ENCODE assay signal across 9 cellular contexts in the genomic region with DNA sequence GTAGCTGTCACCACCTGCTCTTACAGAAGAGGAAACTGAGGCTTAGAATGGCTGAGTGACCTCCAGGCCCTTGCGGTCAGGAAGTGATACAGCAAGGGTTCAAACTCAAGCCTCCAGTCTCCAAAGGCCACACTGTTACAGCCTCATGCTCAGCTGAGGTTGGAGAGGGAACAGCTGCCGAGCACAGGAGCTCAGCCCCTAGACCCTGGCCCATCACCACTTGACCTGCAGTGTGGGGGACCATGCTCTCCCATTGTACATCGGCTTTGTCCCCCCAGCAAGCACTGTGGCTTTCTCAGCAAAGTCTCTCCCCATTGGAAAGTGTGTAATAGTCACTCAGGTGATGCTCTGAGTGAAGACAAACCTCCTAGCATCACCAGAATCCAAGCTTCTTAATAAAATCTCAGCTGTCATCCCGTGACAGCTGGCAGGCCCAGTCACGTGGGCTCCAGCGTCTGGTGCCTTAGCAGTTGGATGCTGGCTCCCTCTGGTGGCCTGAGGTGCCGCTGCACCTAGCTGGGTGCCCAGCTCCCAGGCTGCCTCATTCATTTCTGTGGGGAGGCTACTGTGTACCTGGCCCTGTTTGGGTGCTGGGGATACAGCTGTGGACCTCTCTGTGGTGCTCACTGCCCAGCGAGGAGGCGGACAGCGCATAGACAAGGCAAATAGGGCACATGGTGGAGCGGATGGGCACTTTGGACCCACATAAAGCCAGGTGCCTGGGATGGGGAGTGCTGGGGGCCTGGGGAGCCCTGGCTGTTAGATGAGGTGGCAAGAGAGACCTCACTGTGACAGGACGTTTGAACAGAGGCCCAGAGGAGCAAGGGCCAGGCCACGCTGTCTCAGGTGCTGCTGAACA. TPM values are rescaled to one million over a fixed set of nuclear protein-coding genes. Genes with fewer than 3 reads are reported as not detected.
DNase-seq lines count a peak whose midpoint lies in the region; ATAC-seq and TF ChIP-seq lines count a peak whose summit lies in the region.
"Had no signal": no experiment of that assay in that cellular context is flagged by ENCODE, and none has a peak within 500 bp of the region (broad histone marks: within the 10 kb centered on the region; RNA-seq: fewer than 3 reads in every experiment).

No MANE protein-coding gene starts in this region.

- H3K9ac ChIP-seq in PC-3 (ENCODE audit: low read length) = no peak overlapping the region

- H3K79me2 ChIP-seq in PC-3 (ENCODE audit: low read length) = no peaks in the 10 kb centered on the region

- no peaks in the 10 kb centered on the region for H3F3A ChIP-seq in PC-3 (ENCODE audit: low read length, unreplicated experiment)

- H3K9me3 ChIP-seq in CD8-positive, alpha-beta memory T cell (ENCODE audit: low read length) = no peaks in the 10 kb centered on the region
- H3K9me3 ChIP-seq in PC-3 (ENCODE audit: low read length) (no peaks in the 10 kb centered on the region), esophagus squamous epithelium (no peaks in the 10 kb centered on the region)

- H3K36me3 Mint-ChIP-seq in CD8-positive, alpha-beta memory T cell = no peaks in the 10 kb centered on the region
- no peaks in the 10 kb centered on the region for H3K36me3 Mint-ChIP-seq in natural killer cell treated with Interleukin-12 subunit alpha and Interleukin-12 subunit beta and Interleukin-15 and Interleukin-18, amount 100 ng/mL, for 72 hours
- H3K36me3 Mint-ChIP-seq: activated naive CD4-positive, alpha-beta T cell treated with anti-CD3 and anti-CD28 coated beads, Interleukin-2, amount 50 U/mL, for 24 hours had no signal

- H3K36me3 ChIP-seq in CD8-positive, alpha-beta memory T cell (ENCODE audit: insufficient read depth, low read length) = no peaks in the 10 kb centered on the region
- H3K36me3 ChIP-seq in PC-3 (ENCODE audit: low read depth, low read length) (peaks cover 5% of the 10 kb centered on the region; the same call in 1 of the 2 replicates), esophagus squamous epithelium (peaks cover 0 to 56% (median 7%) of the 10 kb centered on the region in 3 donors)

- CTCF ChIA-PET in CD8-positive, alpha-beta memory T cell (lab: Charles Lee) = interaction anchor here (0.6 to 2.3 kb wide), 30 partner anchors 8 to 375 kb away, joined by 3 to 14 read pairs (median 4); partner anchors contain the start of genes DAGLA, FEN1 and TMEM258
- CTCF ChIA-PET in PC-3 (lab: Charles Lee) = interaction anchor here (0.5 to 1.3 kb wide), 11 partner anchors 26 to 105 kb away, joined by 3 to 6 read pairs (median 3); no protein-coding TSS in a partner anchor

- no TSS peak for BruUV-seq in PC-3 (replicated peaks; lab: Mats Ljungman, UMichigan)

- peaks cover 5% of the 10 kb centered on the region for H3K4me1 ChIP-seq in CD8-positive, alpha-beta memory T cell (ENCODE audit: insufficient read depth, low read length)
- peaks cover 48% of the 10 kb centered on the region for H3K4me1 ChIP-seq in PC-3 (ENCODE audit: insufficient read depth, low read length)
- peaks cover 8 to 54% (median 17%) of the 10 kb centered on the region in 3 donors for H3K4me1 ChIP-seq in esophagus squamous epithelium

- H3K9me3 Mint-ChIP-seq in CD8-positive, alpha-beta memory T cell = no peaks in the 10 kb centered on the region
- H3K9me3 Mint-ChIP-seq in natural killer cell treated with Interleukin-12 subunit alpha and Interleukin-12 subunit beta and Interleukin-15 and Interleukin-18, amount 100 ng/mL, for 72 hours = no peaks in the 10 kb centered on the region
- H3K9me3 Mint-ChIP-seq: activated naive CD4-positive, alpha-beta T cell treated with anti-CD3 and anti-CD28 coated beads, Interleukin-2, amount 50 U/mL, for 24 hours had no signal

- H3K4me3 Mint-ChIP-seq in CD8-positive, alpha-beta memory T cell = no peak overlapping the region
- H3K4me3 Mint-ChIP-seq in natural killer cell treated with Interleukin-12 subunit alpha and Interleukin-12 subunit beta and Interleukin-15 and Interleukin-18, amount 100 ng/mL, for 72 hours = no peak overlapping the region
- H3K4me3 Mint-ChIP-seq: activated naive CD4-positive, alpha-beta T cell treated with anti-CD3 and anti-CD28 coated beads, Interleukin-2, amount 50 U/mL, for 24 hours had no signal

- peak overlapping the region; percentile 64 for H3K4me2 ChIP-seq in PC-3 (ENCODE audit: low read length)

- H3K27me3 ChIP-seq in CD8-positive, alpha-beta memory T cell (ENCODE audit: insufficient read depth, low read length, poor library complexity, severe bottlenecking) = no peaks in the 10 kb centered on the region
- H3K27me3 ChIP-seq in PC-3 (ENCODE audit: low read length) (no peaks in the 10 kb centered on the region), esophagus squamous epithelium (no peaks in the 10 kb centered on the region)

- DNase-seq in CD8-positive, alpha-beta memory T cell = peak; percentile 71 to 86 (median 75)
- DNase-seq in KBM-7 (peak; percentile 84), PC-3 (peak; percentile 96), esophagus squamous epithelium (lab: John Stamatoyannopoulos, UW) (peak; percentile 9)
- DNase-seq in activated T-cell treated with anti-CD3 and anti-CD28 coated beads, Interleukin-2, amount 50 U/mL, for 48 hours = peak; percentile 85 to 89
- peak; percentile 79 for DNase-seq in natural killer cell treated with Interleukin-12 subunit alpha and Interleukin-12 subunit beta and Interleukin-15 and Interleukin-18, amount 100 ng/mL, for 72 hours (ENCODE audit: low spot score)
- peak; percentile 57 to 82 (median 76) for DNase-seq in stimulated activated naive CD4-positive, alpha-beta T cell (lab: John Stamatoyannopoulos, UW)

- H3K9me2 ChIP-seq in PC-3 (replicated peaks; ENCODE audit: low read length) = no peaks in the 10 kb centered on the region

- H4K20me1 ChIP-seq in PC-3 (ENCODE audit: low read length) = peaks cover 4% of the 10 kb centered on the region; the same call in 1 of the 2 replicates

- no peak for TF ChIP-seq POLR2A in esophagus squamous epithelium (IDR thresholded peaks at IDR 0.05)

- no peak overlapping the region for H2AFZ ChIP-seq in PC-3 (ENCODE audit: low read length)

- H3K27me3 Mint-ChIP-seq in CD8-positive, alpha-beta memory T cell = peaks cover 0 to 5% of the 10 kb centered on the region in 2 donors
- peaks cover 0 to 4% of the 10 kb centered on the region in 2 donors for H3K27me3 Mint-ChIP-seq in natural killer cell treated with Interleukin-12 subunit alpha and Interleukin-12 subunit beta and Interleukin-15 and Interleukin-18, amount 100 ng/mL, for 72 hours
- H3K27me3 Mint-ChIP-seq: activated naive CD4-positive, alpha-beta T cell treated with anti-CD3 and anti-CD28 coated beads, Interleukin-2, amount 50 U/mL, for 24 hours had no signal

- H3K27ac Mint-ChIP-seq in CD8-positive, alpha-beta memory T cell = peak overlapping the region in 5 of 8 donors; percentile 23 to 80 (median 67)
- H3K27ac Mint-ChIP-seq in natural killer cell treated with Interleukin-12 subunit alpha and Interleukin-12 subunit beta and Interleukin-15 and Interleukin-18, amount 100 ng/mL, for 72 hours = no peak overlapping the region
- H3K27ac Mint-ChIP-seq: activated naive CD4-positive, alpha-beta T cell treated with anti-CD3 and anti-CD28 coated beads, Interleukin-2, amount 50 U/mL, for 24 hours had no signal

- H3K27ac ChIP-seq in CD8-positive, alpha-beta memory T cell (ENCODE audit: low read depth, low read length) = no peak overlapping the region
- peak overlapping the region; percentile 13 for H3K27ac ChIP-seq in PC-3 (ENCODE audit: low read length)
- H3K27ac ChIP-seq in esophagus squamous epithelium = peak overlapping the region in 3 of 4 donors; percentile 43 to 57 (median 49)

- peak; percentile 56 for ATAC-seq in GM21367 (IDR thresholded peaks at IDR 0.05; ENCODE audit: unreplicated experiment)
- ATAC-seq in PC-3 = peak; percentile 42
- ATAC-seq in natural killer cell treated with Interleukin-12 subunit alpha and Interleukin-12 subunit beta and Interleukin-15 and Interleukin-18, amount 100 ng/mL, for 72 hours = peak; percentile 82 to 89

- in situ Hi-C loops in KBM-7 (cut with MboI; ENCODE audit: low pct_unique_long_range_greater_than_20kb, low sequenced_read_pairs) = no loop called here

- intact Hi-C loops in PC-3 (cut with micrococcal nuclease) = loop anchor here (1.0 to 5.0 kb wide), 5 partner anchors 53 to 256 kb away; partner anchors contain the start of genes DAGLA and SYT7
- intact Hi-C loops in esophagus squamous epithelium (cut with DNase I) = loop anchor here (2.0 kb wide), 1 partner anchor 53 kb away; the partner anchor contains the start of gene DAGLA

- WGBS in esophagus squamous epithelium, 2 donors = 33 to 46% methylated on average over 6 to 7 of the region's 13 CpGs

- H3K4me3 ChIP-seq in CD8-positive, alpha-beta memory T cell (ENCODE audit: low read length) = no peak overlapping the region
- H3K4me3 ChIP-seq in PC-3 (ENCODE audit: low read length) = no peak overlapping the region
- H3K4me3 ChIP-seq in esophagus squamous epithelium = no peak overlapping the region

- H3K4me1 Mint-ChIP-seq in CD8-positive, alpha-beta memory T cell = peaks cover 2 to 4% (median 3%) of the 10 kb centered on the region in 3 donors
- peaks cover 7 to 8% of the 10 kb centered on the region in 2 donors for H3K4me1 Mint-ChIP-seq in natural killer cell treated with Interleukin-12 subunit alpha and Interleukin-12 subunit beta and Interleukin-15 and Interleukin-18, amount 100 ng/mL, for 72 hours (ENCODE audit: low read depth in 2 of 2)

- POLR2A ChIA-PET in CD8-positive, alpha-beta memory T cell (lab: Charles Lee) = interaction anchor here (0.6 kb wide), 1 partner anchor 55 kb away, joined by 3 read pairs; no protein-coding TSS in a partner anchor
- POLR2A ChIA-PET in PC-3 (lab: Charles Lee; ENCODE audit: unreplicated experiment) = no interaction called here

- peak; percentile 99 for TF ChIP-seq CTCF in PC-3 (conservative IDR thresholded peaks at IDR 0.05; ENCODE audit: low read depth, low read length)
- TF ChIP-seq CTCF in esophagus squamous epithelium (IDR thresholded peaks at IDR 0.05) = peak; percentile 96 to 100 (median 99)

RNA-seq across cellular contexts. Expression of gene MYRF, which starts 19.1 kb away (rescaled TPM):
- total RNA-seq in CD8-positive, alpha-beta memory T cell = under 1 TPM; 0.70 to 0.93 TPM
- polyA plus RNA-seq in CD8-positive, alpha-beta memory T cell = 0.63 TPM
- 5.1 and 7.0 TPM in 2 replicates for total RNA-seq in PC-3 (2014; rRNA removed)
- under 1 TPM in 3 of 4 donors, not detected in 1; 0.09 to 0.95 (median 0.22) TPM for total RNA-seq in esophagus squamous epithelium
- total RNA-seq in natural killer cell treated with Interleukin-12 subunit alpha and Interleukin-12 subunit beta and Interleukin-15 and Interleukin-18, amount 100 ng/mL, for 72 hours = 1 to 10 TPM; 3.7 to 5.5 TPM

RNA-seq across cellular contexts. Expression of gene DAGLA, which starts 53.2 kb away (rescaled TPM):
- under 1 TPM; 0.11 to 0.20 TPM for total RNA-seq in CD8-positive, alpha-beta memory T cell
- not detected for polyA plus RNA-seq in CD8-positive, alpha-beta memory T cell
- 8.6 and 12.2 TPM in 2 replicates for total RNA-seq in PC-3 (2014; rRNA removed)
- 1 to 10 TPM; 1.7 to 6.9 (median 2.9) TPM for total RNA-seq in esophagus squamous epithelium
- total RNA-seq in natural killer cell treated with Interleukin-12 subunit alpha and Interleukin-12 subunit beta and Interleukin-15 and Interleukin-18, amount 100 ng/mL, for 72 hours = under 1 TPM; 0.08 to 0.10 TPM

RNA-seq across cellular contexts. Expression of gene TMEM258, which starts 59.0 kb away (rescaled TPM):
- total RNA-seq in CD8-positive, alpha-beta memory T cell = 100 to 1,000 TPM; 148 to 152 TPM
- 258 TPM for polyA plus RNA-seq in CD8-positive, alpha-beta memory T cell
- 79.2 and 110 TPM in 2 replicates for total RNA-seq in PC-3 (2014; rRNA removed)
- total RNA-seq in esophagus squamous epithelium = 10 to 100 TPM; 32.3 to 54.2 (median 37.9) TPM
- 100 to 1,000 TPM; 119 to 133 TPM for total RNA-seq in natural killer cell treated with Interleukin-12 subunit alpha and Interleukin-12 subunit beta and Interleukin-15 and Interleukin-18, amount 100 ng/mL, for 72 hours

RNA-seq across cellular contexts. Expression of gene FEN1, which starts 59.4 kb away (rescaled TPM):
- total RNA-seq in CD8-positive, alpha-beta memory T cell = 100 to 1,000 TPM; 112 to 121 TPM
- 15.4 TPM for polyA plus RNA-seq in CD8-positive, alpha-beta memory T cell
- total RNA-seq in PC-3 (2014; rRNA removed) = 132 and 137 TPM in 2 replicates
- total RNA-seq in esophagus squamous epithelium = 10 to 100 TPM; 11.4 to 38.1 (median 23.5) TPM
- total RNA-seq in natural killer cell treated with Interleukin-12 subunit alpha and Interleukin-12 subunit beta and Interleukin-15 and Interleukin-18, amount 100 ng/mL, for 72 hours = 100 to 1,000 TPM in 1 of 2 donors, 10 to 100 TPM in 1; 75.8 to 155 TPM

Comparison
In these comparisons a context has a peak if more than half of its experiments do, and no peak if none do; other contexts are left out.
1. DNase-seq: peak in every context shown above with its lines; median percentile 96 in PC-3; 87 in activated T-cell treated with anti-CD3 and anti-CD28 coated beads, Interleukin-2, amount 50 U/mL, for 48 hours; 84 in KBM-7; 79 in natural killer cell treated with Interleukin-12 subunit alpha and Interleukin-12 subunit beta and Interleukin-15 and Interleukin-18, amount 100 ng/mL, for 72 hours; 76 in stimulated activated naive CD4-positive, alpha-beta T cell; 75 in CD8-positive, alpha-beta memory T cell; 9 in esophagus squamous epithelium.
2. H3K27ac Mint-ChIP-seq: peak in CD8-positive, alpha-beta memory T cell (5 of 8); none in natural killer cell treated with Interleukin-12 subunit alpha and Interleukin-12 subunit beta and Interleukin-15 and Interleukin-18, amount 100 ng/mL, for 72 hours (0 of 2).
3. Peak in every context shown above with its lines, with median percentiles within 50 percentile points of each other: ATAC-seq.